ENCODE assay signal across 10 cellular contexts in the genomic region with DNA sequence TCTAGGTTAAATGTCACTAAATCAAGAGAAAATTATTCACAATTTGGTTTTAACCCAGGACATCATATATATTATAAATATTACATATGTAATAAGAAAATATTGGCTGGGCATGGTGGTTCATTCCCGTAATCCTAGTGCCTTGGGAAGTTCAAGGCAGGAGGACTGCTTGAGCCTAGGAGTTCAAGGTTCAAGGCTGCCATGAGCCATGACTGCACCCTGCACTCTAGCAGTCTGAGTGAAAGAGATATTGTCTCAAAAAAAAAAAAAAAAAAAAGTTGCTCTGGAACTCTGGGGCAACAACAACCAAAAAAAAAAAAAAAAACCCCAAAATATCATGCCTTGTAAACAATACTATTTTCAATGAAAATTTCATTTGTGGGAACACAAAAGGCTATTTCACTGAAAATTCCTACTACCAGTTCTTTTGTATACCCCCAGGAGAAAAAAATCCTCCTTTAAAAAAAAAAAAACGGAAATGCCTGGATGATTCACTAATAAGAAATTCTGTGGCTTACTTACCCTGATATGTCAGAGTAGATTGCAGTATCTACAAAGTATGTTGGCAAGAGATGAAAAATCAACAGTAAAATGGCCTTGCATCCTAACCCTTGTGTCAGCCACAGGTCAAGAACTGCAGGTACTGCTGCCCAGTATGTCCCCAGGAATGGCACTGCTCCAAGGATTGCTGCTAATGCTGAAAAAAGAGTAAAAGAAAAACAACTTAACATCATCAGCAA. TPM values are rescaled to one million over a fixed set of nuclear protein-coding genes. Genes with fewer than 3 reads are reported as not detected.
A peak's percentile ranks its signal among the peaks of the same experiment; 100 is the strongest.
DNase-seq lines count a peak whose midpoint lies in the region; ATAC-seq and TF ChIP-seq lines count a peak whose summit lies in the region.
"Had no signal": no experiment of that assay in that cellular context is flagged by ENCODE, and none has a peak within 500 bp of the region (broad histone marks: within the 10 kb centered on the region; RNA-seq: fewer than 3 reads in every experiment).

No MANE protein-coding gene starts in this region.

- TF ChIP-seq CTCF in Panc1 (IDR thresholded peaks at IDR 0.05) = no peak

- H3K4me1 ChIP-seq in Panc1 (ENCODE audit: control insufficient read depth, insufficient read depth, low read length) = peaks cover 10% of the 10 kb centered on the region

- in situ Hi-C loops in Panc1 (cut with HindIII; ENCODE audit: low pct_unique_long_range_greater_than_20kb, low sequenced_read_pairs) = no loop called here

- no peak overlapping the region for H3K27ac Mint-ChIP-seq in stimulated activated naive CD8-positive, alpha-beta T cell treated with anti-CD3 and anti-CD28 coated beads, Interleukin-15, amount 100 ng/mL, for 72 hours

- no peaks in the 10 kb centered on the region for H3K9me3 Mint-ChIP-seq in stimulated activated naive CD8-positive, alpha-beta T cell treated with anti-CD3 and anti-CD28 coated beads, Interleukin-15, amount 100 ng/mL, for 72 hours
- H3K9me3 Mint-ChIP-seq: CD8-positive, alpha-beta memory T cell had no signal

- no peaks in the 10 kb centered on the region for H3K27me3 Mint-ChIP-seq in stimulated activated naive CD8-positive, alpha-beta T cell treated with anti-CD3 and anti-CD28 coated beads, Interleukin-15, amount 100 ng/mL, for 72 hours
- H3K27me3 Mint-ChIP-seq: CD8-positive, alpha-beta memory T cell had no signal

- DNase-seq in AG08396 (ENCODE audit: low spot score) (peak; percentile 61), Panc1 (ENCODE audit: low read depth, low spot score) (peak; percentile 78), epithelial cell of prostate (ENCODE audit: low read depth, low spot score) (no peak), mucosa of gallbladder (ENCODE audit: low spot score) (peak; percentile 69), GOT3 (lab: John Stamatoyannopoulos, UW) (no peak)
- no peak for DNase-seq in stimulated activated naive CD8-positive, alpha-beta T cell treated with anti-CD3 and anti-CD28 coated beads, Interleukin-15, amount 100 ng/mL, for 72 hours
- DNase-seq: activated T-cell treated with anti-CD3 and anti-CD28 coated beads, Interleukin-2, amount 50 U/mL, for 48 hours; CD8-positive, alpha-beta memory T cell had no signal

- no peak overlapping the region for H3K4me3 ChIP-seq in Panc1 (ENCODE audit: low read depth in 2 of 2, low read length in 2 of 2)

- ATAC-seq in Panc1 (peak; percentile 97), GM21526 (IDR thresholded peaks at IDR 0.05; ENCODE audit: low FRiP score, unreplicated experiment) (no peak), HG03175 (IDR thresholded peaks at IDR 0.05; ENCODE audit: unreplicated experiment) (no peak)
- no peak for ATAC-seq in stimulated activated naive CD8-positive, alpha-beta T cell treated with anti-CD3 and anti-CD28 coated beads, Interleukin-15, amount 100 ng/mL, for 72 hours

- H3K27ac ChIP-seq in Panc1 (ENCODE audit: low read length) (peak overlapping the region; percentile 57; the same call in 1 of the 2 replicates), epithelial cell of prostate (peak overlapping the region; percentile 55)

- no peak overlapping the region for H3K4me3 Mint-ChIP-seq in stimulated activated naive CD8-positive, alpha-beta T cell treated with anti-CD3 and anti-CD28 coated beads, Interleukin-15, amount 100 ng/mL, for 72 hours
- H3K4me3 Mint-ChIP-seq: CD8-positive, alpha-beta memory T cell had no signal

- POLR2A ChIA-PET in Panc1 (lab: Charles Lee) = no interaction called here

- no peaks in the 10 kb centered on the region for H3K27me3 ChIP-seq in Panc1 (ENCODE audit: control insufficient read depth, insufficient read depth, low read length)

- intact Hi-C loops in Panc1 (cut with micrococcal nuclease; ENCODE audit: unreplicated experiment) = no loop called here

- CTCF ChIA-PET in Panc1 (lab: Charles Lee) = no interaction called here

- no TSS peak for BruUV-seq in Panc1 (replicated peaks; lab: Mats Ljungman, UMichigan)

- H3K9me3 ChIP-seq in Panc1 (ENCODE audit: control insufficient read depth, insufficient read depth, low read depth, low read length) = no peaks in the 10 kb centered on the region

- H3K36me3 ChIP-seq in Panc1 (ENCODE audit: control insufficient read depth, insufficient read depth, low read length) = peaks cover 11% of the 10 kb centered on the region

- no peaks in the 10 kb centered on the region for H3K4me1 Mint-ChIP-seq in stimulated activated naive CD8-positive, alpha-beta T cell treated with anti-CD3 and anti-CD28 coated beads, Interleukin-15, amount 100 ng/mL, for 72 hours

RNA-seq across cellular contexts. Expression of a gene that starts 22.6 kb away (rescaled TPM):
- 79.8 TPM for total RNA-seq in Panc1 (2021; ENCODE audit: unreplicated experiment)
- polyA plus RNA-seq in Panc1 (2012; ENCODE audit: insufficient read length) = 22.0 TPM
- 21.7 TPM for total RNA-seq in mucosa of gallbladder

Comparison
In these comparisons a context has a peak if more than half of its experiments do, and no peak if none do; other contexts are left out.
1. DNase-seq: peak in AG08396 (single experiment), Panc1 (single experiment) and mucosa of gallbladder (single experiment); none in epithelial cell of prostate (single experiment), GOT3 (single experiment) and stimulated activated naive CD8-positive, alpha-beta T cell treated with anti-CD3 and anti-CD28 coated beads, Interleukin-15, amount 100 ng/mL, for 72 hours (0 of 2).